8 cellular contexts compared by ENCODE assay signal in the genomic region with DNA sequence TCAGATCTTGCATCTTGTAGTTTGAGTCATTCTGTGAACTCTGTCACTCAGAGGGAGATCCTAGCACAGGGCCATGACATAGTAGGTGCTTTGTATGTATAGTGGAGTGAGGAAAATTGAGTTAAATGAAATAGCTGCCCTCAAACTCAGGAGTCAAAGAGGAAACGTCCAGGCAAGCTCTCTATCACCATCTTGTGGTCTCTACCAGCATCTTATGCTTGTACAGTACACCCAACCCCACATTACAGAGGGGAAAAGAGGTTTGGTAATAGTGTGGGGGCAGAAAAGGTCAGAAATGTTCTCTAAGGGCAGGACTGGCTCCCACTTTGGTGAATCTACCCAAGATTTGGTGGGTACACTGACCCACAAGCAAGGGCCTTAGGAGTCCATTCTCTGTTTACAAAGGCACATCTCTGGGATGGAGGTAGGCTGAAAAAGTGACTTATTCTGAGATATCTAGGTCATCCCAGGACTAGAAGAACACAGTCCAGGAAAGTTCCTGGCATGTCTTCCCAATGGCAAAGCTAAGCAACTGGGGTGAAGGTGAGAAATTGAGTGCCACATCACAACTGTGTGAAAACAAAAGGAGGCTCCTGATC.
DNase-seq lines count a peak whose midpoint lies in the region; ATAC-seq, FAIRE-seq and TF ChIP-seq lines count a peak whose summit lies in the region.

No MANE protein-coding gene starts in this region.

- H4K20me1 ChIP-seq in KMS-11 (ENCODE audit: insufficient read depth) (no peaks in the 10 kb centered on the region), GM12878 (ENCODE audit: control insufficient read depth, insufficient read depth) (no peaks in the 10 kb centered on the region)

- H3K27ac ChIP-seq in left ventricle myocardium inferior (replicated peaks) (no peak overlapping the region), right atrium auricular region (no peak overlapping the region), KMS-11 (no peak overlapping the region), GM12878 (ENCODE audit: control insufficient read depth, insufficient read depth) (no peak overlapping the region), upper lobe of left lung (no peak overlapping the region)

- H3K79me2 ChIP-seq in KMS-11 (ENCODE audit: insufficient read depth, low read depth) (no peaks in the 10 kb centered on the region), GM12878 (ENCODE audit: control insufficient read depth, insufficient read depth, low read length) (no peaks in the 10 kb centered on the region)

- no peak for TF ChIP-seq EP300 in GM12878 (IDR thresholded peaks at IDR 0.05; ENCODE audit: borderline replicate concordance in 1 of 2, control insufficient read depth in 1 of 2, low read depth in 2 of 2, low read length in 2 of 2)
- no peak for TF ChIP-seq EP300 in upper lobe of left lung (IDR thresholded peaks at IDR 0.05)

- H3K36me3 ChIP-seq in left ventricle myocardium inferior = no peaks in the 10 kb centered on the region
- H3K36me3 ChIP-seq in right atrium auricular region = no peaks in the 10 kb centered on the region
- H3K36me3 ChIP-seq in KMS-11 (ENCODE audit: insufficient read depth) = no peaks in the 10 kb centered on the region
- no peaks in the 10 kb centered on the region for H3K36me3 ChIP-seq in GM12878 (ENCODE audit: control insufficient read depth in 2 of 2, insufficient read depth in 2 of 2, low read length in 1 of 2)
- no peaks in the 10 kb centered on the region for H3K36me3 ChIP-seq in upper lobe of left lung

- SMC1A ChIA-PET in GM12878 (lab: Charles Lee; ENCODE audit: uncharacterized antibody, unreplicated experiment) = no interaction called here

- 0% methylated on average over 1 of the region's 1 CpG for WGBS in GM12878 (ENCODE audit: insufficient coverage, insufficient replicate concordance, low lambda C conversion rate, missing lambda C conversion rate)
- 0 to 9% methylated on average over 1 of the region's 1 CpG for WGBS in upper lobe of left lung, 2 donors

- H3K9me3 ChIP-seq in left ventricle myocardium inferior (replicated peaks) (no peaks in the 10 kb centered on the region), right atrium auricular region (no peaks in the 10 kb centered on the region), GM12878 (replicated peaks; ENCODE audit: control insufficient read depth, insufficient read depth, low read length) (no peaks in the 10 kb centered on the region), upper lobe of left lung (no peaks in the 10 kb centered on the region)

- H3K4me2 ChIP-seq in KMS-11 (no peak overlapping the region), GM12878 (ENCODE audit: control insufficient read depth, insufficient read depth) (no peak overlapping the region)

- in situ Hi-C loops in GM12878 (cut with MboI) = no loop called here

- DNase-seq in left ventricle myocardium inferior (no peak), right atrium auricular region (ENCODE audit: low spot score) (no peak), GM12878 (ENCODE audit: low read depth, low spot score) (no peak), retinal pigment epithelial cell (ENCODE audit: low read depth) (no peak), upper lobe of left lung (no peak)
- no peak for DNase-seq in activated CD4-positive, alpha-beta T cell treated with anti-CD3 and anti-CD28 coated beads for 4 hours

- H3K9ac ChIP-seq in KMS-11 (no peak overlapping the region), GM12878 (ENCODE audit: control insufficient read depth, insufficient read depth, low read length) (no peak overlapping the region)

- RAD21 ChIA-PET in GM12878 (lab: Charles Lee; ENCODE audit: unreplicated experiment) = interaction anchor here (0.6 kb wide), 1 partner anchor 199 kb away, joined by 3 read pairs; no protein-coding TSS in a partner anchor

- CTCF ChIA-PET in GM12878 (lab: Yijun Ruan, JAX) = interaction anchor here (0.6 to 2.9 kb wide), 14 partner anchors 12 to 1784 kb away, joined by 3 to 13 read pairs (median 4); no protein-coding TSS in a partner anchor

- H3K27me3 ChIP-seq in left ventricle myocardium inferior (ENCODE audit: low read depth) = no peaks in the 10 kb centered on the region
- no peaks in the 10 kb centered on the region for H3K27me3 ChIP-seq in right atrium auricular region
- no peaks in the 10 kb centered on the region for H3K27me3 ChIP-seq in KMS-11 (ENCODE audit: insufficient read depth, low read depth)
- no peaks in the 10 kb centered on the region for H3K27me3 ChIP-seq in GM12878 (replicated peaks in 1 of 2; ENCODE audit: control insufficient read depth in 2 of 2, insufficient read depth in 2 of 2, low read length in 1 of 2)
- no peaks in the 10 kb centered on the region for H3K27me3 ChIP-seq in upper lobe of left lung

- no peak overlapping the region for H3K4me3 ChIP-seq in left ventricle myocardium inferior
- no peak overlapping the region for H3K4me3 ChIP-seq in right atrium auricular region
- H3K4me3 ChIP-seq in KMS-11 (IDR thresholded peaks at IDR 0.05; ENCODE audit: insufficient read depth, low read depth, low read length) = no peak overlapping the region
- no peak overlapping the region for H3K4me3 ChIP-seq in GM12878
- H3K4me3 ChIP-seq in retinal pigment epithelial cell (ENCODE audit: low read length) = no peak overlapping the region
- no peak overlapping the region for H3K4me3 ChIP-seq in upper lobe of left lung

- POLR2A ChIA-PET in GM12878 (lab: Charles Lee) = no interaction called here

- ATAC-seq in GM12878 (peak; percentile 82), HG02610 (IDR thresholded peaks at IDR 0.05; ENCODE audit: unreplicated experiment) (no peak), upper lobe of left lung (ENCODE audit: low FRiP score in 2 of 2) (no peak)

- peak; percentile 37 for TF ChIP-seq RAD21 in GM12878 (IDR thresholded peaks at IDR 0.05; ENCODE audit: insufficient read depth, low read depth, low read length)

- FAIRE-seq in GM12878 (lab: Jason Lieb, UNC) = peak; percentile 59

- BruUV-seq in GM12878 (replicated peaks; lab: Mats Ljungman, UMichigan) = no TSS peak

- TF ChIP-seq POLR2A in GM12878 (IDR thresholded peaks at IDR 0.05; ENCODE audit: low read depth, low read length) (no peak), upper lobe of left lung (IDR thresholded peaks at IDR 0.05) (no peak)

- intact Hi-C loops in left ventricle myocardium inferior (cut with micrococcal nuclease) (no loop called here), GM12878 (cut with micrococcal nuclease; ENCODE audit: unreplicated experiment) (no loop called here)

- TF ChIP-seq CTCF in left ventricle myocardium inferior (IDR thresholded peaks at IDR 0.05; ENCODE audit: borderline replicate concordance) (peak; percentile 31), right atrium auricular region (IDR thresholded peaks at IDR 0.05) (peak in 1 of 2 donors; percentile 54), KMS-11 (conservative IDR thresholded peaks at IDR 0.05; ENCODE audit: low read depth, low read length) (peak; percentile 50; the same call in 1 of the 2 replicates), GM12878 (IDR thresholded peaks at IDR 0.05 in 2 of 3, conservative IDR thresholded peaks at IDR 0.05 in 1 of 3; ENCODE audit: control insufficient read depth in 2 of 3, extremely low read depth in 1 of 3, insufficient read depth in 1 of 3, low read depth in 3 of 3, low read length in 3 of 3) (peak; percentile 46 to 72 (median 65)), retinal pigment epithelial cell (conservative IDR thresholded peaks at IDR 0.05; ENCODE audit: low read depth, low read length) (peak; percentile 72), upper lobe of left lung (IDR thresholded peaks at IDR 0.05) (no peak)

- H2AFZ ChIP-seq in KMS-11 (ENCODE audit: low read depth) (peak overlapping the region; percentile 26; the same call in 1 of the 2 replicates), GM12878 (ENCODE audit: control insufficient read depth, low read depth, low read length) (no peak overlapping the region)

- H3K4me1 ChIP-seq in left ventricle myocardium inferior = no peaks in the 10 kb centered on the region
- no peaks in the 10 kb centered on the region for H3K4me1 ChIP-seq in right atrium auricular region
- H3K4me1 ChIP-seq in KMS-11 (ENCODE audit: low read depth, poor library complexity, severe bottlenecking) = no peaks in the 10 kb centered on the region
- H3K4me1 ChIP-seq in GM12878 (ENCODE audit: control insufficient read depth, insufficient read depth, low read length) = no peaks in the 10 kb centered on the region
- no peaks in the 10 kb centered on the region for H3K4me1 ChIP-seq in upper lobe of left lung

TF ChIP-seq in GM12878, 131 proteins besides CTCF, POLR2A, EP300 and RAD21 (continues in another document):
- TF ChIP-seq RFX5 (IDR thresholded peaks at IDR 0.05; ENCODE audit: low read depth, low read length) = no peak
- TF ChIP-seq ATF7 (IDR thresholded peaks at IDR 0.05; ENCODE audit: low read depth) = no peak
- no peak for TF ChIP-seq MEF2B (IDR thresholded peaks at IDR 0.05; ENCODE audit: partially characterized antibody, poor library complexity, severe bottlenecking)
- TF ChIP-seq CBFB (IDR thresholded peaks at IDR 0.05; ENCODE audit: low read depth) = no peak
- no peak for TF ChIP-seq ESRRA (IDR thresholded peaks at IDR 0.05; ENCODE audit: low read length)
- peak; percentile 30; the same call in 1 of the 2 replicates for TF ChIP-seq RUNX3 (IDR thresholded peaks at IDR 0.05; ENCODE audit: low read length)
- peak; percentile 24; the same call in 1 of the 2 replicates for TF ChIP-seq SMC3 (IDR thresholded peaks at IDR 0.05; ENCODE audit: borderline replicate concordance, low read length)
- no peak for TF ChIP-seq CBX5 (IDR thresholded peaks at IDR 0.05; ENCODE audit: low read depth)
- no peak for TF ChIP-seq IKZF2 (IDR thresholded peaks at IDR 0.05)

Comparison
In these comparisons a context has a peak if more than half of its experiments do, and no peak if none do; other contexts are left out.
1. CTCF ChIP-seq: peak in left ventricle myocardium inferior (single experiment), KMS-11 (single experiment), GM12878 (3 of 3) and retinal pigment epithelial cell (single experiment); none in upper lobe of left lung (0 of 6).